Comparison of ENCODE assay signal across 8 cellular contexts in genomic region chr11:64317325-64317960, GRCh38. TPM values are rescaled to one million over a fixed set of nuclear protein-coding genes. Genes with fewer than 3 reads are reported as not detected.
DNase-seq lines count a peak whose midpoint lies in the region; ATAC-seq, FAIRE-seq and TF ChIP-seq lines count a peak whose summit lies in the region.

TRMT112 (minus strand) TSS chr11:64317559; CDS start chr11:64317526, 33 bp downstream.

- H3K27ac ChIP-seq in pancreas (peak within 1 kb of the TSS; percentile 98 to 99 (median 99)), tibial nerve (peak within 1 kb of the TSS; percentile 96 to 99 (median 98))

- peak; percentile 96 for DNase-seq in GM10266 (ENCODE audit: extremely low spot score)
- peak; percentile 96 to 100 (median 96) for DNase-seq in NCI-H1417 (lab: John Stamatoyannopoulos, UW)
- DNase-seq in SW 1271 (lab: John Stamatoyannopoulos, UW) = peak; percentile 97 to 98
- DNase-seq in activated naive CD8-positive, alpha-beta T cell treated with anti-CD3 and anti-CD28 coated beads, Interleukin-2, amount 50 U/mL, for 16 hours (ENCODE audit: low read depth, low spot score) = peak; percentile 92
- peak; percentile 96 for DNase-seq in Right ventricle myocardium inferior (ENCODE audit: missing footprints)
- peak; percentile 87 to 99 (median 96) for DNase-seq in pancreas
- peak; percentile 92 to 98 for DNase-seq in tibial nerve (ENCODE audit: low spot score in 2 of 2)

- H3K4me1 ChIP-seq in pancreas (peaks cover 7 to 10% (median 7%) of the 10 kb centered on the region in 3 donors), tibial nerve (peaks cover 0 to 32% (median 13%) of the 10 kb centered on the region in 4 donors)

- ATAC-seq in HG02642 (IDR thresholded peaks at IDR 0.05; ENCODE audit: poor library complexity, unreplicated experiment) (peak; percentile 63), Right ventricle myocardium inferior (peak; percentile 84), pancreas (peak; percentile 81 to 88 (median 85))

- intact Hi-C loops in Right ventricle myocardium inferior (cut with DNase I) = loop anchor here (1.0 kb wide), 1 partner anchor 47 kb away; no protein-coding TSS in a partner anchor
- intact Hi-C loops in pancreas (cut with DNase I) = no loop called here

- FAIRE-seq in pancreas (lab: Jason Lieb, UNC) = peak; percentile 54

- H3K36me3 ChIP-seq in pancreas = peaks cover 0 to 16% (median 10%) of the 10 kb centered on the region in 3 donors
- peaks cover 0 to 63% (median 19%) of the 10 kb centered on the region in 3 donors for H3K36me3 ChIP-seq in tibial nerve

- H3K9me3 ChIP-seq in pancreas (no peaks in the 10 kb centered on the region), tibial nerve (no peaks in the 10 kb centered on the region)

- TF ChIP-seq CTCF in GM10266 (IDR thresholded peaks at IDR 0.05; ENCODE audit: control insufficient read depth, insufficient read depth, low read depth, missing control alignments) (no peak), pancreas (IDR thresholded peaks at IDR 0.05) (no peak), tibial nerve (IDR thresholded peaks at IDR 0.05) (peak in 1 of 5 experiments; percentile 6)

- peak; percentile 92 to 94 for TF ChIP-seq EP300 in tibial nerve (IDR thresholded peaks at IDR 0.05)

- H3K4me3 ChIP-seq in pancreas (peak within 1 kb of the TSS; percentile 66 to 84 (median 74)), tibial nerve (peak within 1 kb of the TSS; percentile 51 to 96 (median 84))

- 0% methylated on average over 43 of the region's 43 CpGs for WGBS in pancreas, 2 donors
- WGBS in tibial nerve, 2 donors = 1 to 2% methylated on average over 27 to 37 of the region's 43 CpGs

- TF ChIP-seq POLR2A in tibial nerve (IDR thresholded peaks at IDR 0.05) = peak; percentile 58 to 91

- H3K27me3 ChIP-seq in pancreas (no peaks in the 10 kb centered on the region), tibial nerve (no peaks in the 10 kb centered on the region)

RNA-seq across cellular contexts. Expression of gene TRMT112, which starts in this region (rescaled TPM):
- total RNA-seq in Right ventricle myocardium inferior = 92.8 TPM
- total RNA-seq in pancreas = 10 to 100 TPM; 53.3 to 85.0 (median 65.6) TPM
- polyA plus RNA-seq in pancreas = 100 to 1,000 TPM; 150 to 157 TPM
- 100 to 1,000 TPM; 290 to 381 (median 327) TPM for total RNA-seq in tibial nerve

Comparison
In these comparisons a context has a peak if more than half of its experiments do, and no peak if none do; other contexts are left out.
1. Peak in every context shown above with its lines: DNase-seq, ATAC-seq, H3K4me3 ChIP-seq and H3K27ac ChIP-seq.